In genomic region chr1:51484591-51484990, GRCh38 we compare ENCODE assay signal across 23 cellular contexts. TPM values are rescaled to one million over a fixed set of nuclear protein-coding genes. Genes with fewer than 3 reads are reported as not detected.
DNase-seq lines count a peak whose midpoint lies in the region; ATAC-seq and TF ChIP-seq lines count a peak whose summit lies in the region.
"Had no signal": no experiment of that assay in that cellular context is flagged by ENCODE, and none has a peak within 500 bp of the region (broad histone marks: within the 10 kb centered on the region; RNA-seq: fewer than 3 reads in every experiment).

No MANE protein-coding gene starts in this region.

- H3K4me1 ChIP-seq in osteoblast (ENCODE audit: insufficient read depth, low read length), result peaks cover 8% of the 10 kb centered on the region
- H3K4me1 ChIP-seq: uterus had no signal

- no peak overlapping the region for H2AFZ ChIP-seq in osteoblast (ENCODE audit: low read length)

- peaks cover 10% of the 10 kb centered on the region for H4K20me1 ChIP-seq in osteoblast (ENCODE audit: insufficient read depth, low read length)

- peaks cover 56% of the 10 kb centered on the region for H3K79me2 ChIP-seq in osteoblast (ENCODE audit: insufficient read depth, low read length)

- no peaks in the 10 kb centered on the region for H3K9me3 ChIP-seq in osteoblast (ENCODE audit: low read depth, low read length)
- H3K9me3 ChIP-seq: body of pancreas, left ventricle myocardium inferior, uterus had no signal

- no peaks in the 10 kb centered on the region for H3K27me3 ChIP-seq in osteoblast (ENCODE audit: insufficient read depth, low read length)
- H3K27me3 ChIP-seq: body of pancreas, uterus had no signal

- H3K27ac ChIP-seq in epithelial cell of prostate (no peak overlapping the region), osteoblast (ENCODE audit: low read depth, low read length) (no peak overlapping the region)
- H3K27ac ChIP-seq: body of pancreas, left ventricle myocardium inferior, uterus, WERI-Rb-1 had no signal

- H3K4me3 ChIP-seq in osteoblast (ENCODE audit: insufficient read depth, low read length), result no peak overlapping the region
- H3K4me3 ChIP-seq: body of pancreas, left ventricle myocardium inferior, uterus had no signal

- H3K36me3 ChIP-seq in osteoblast (ENCODE audit: insufficient read depth, low read length), result no peaks in the 10 kb centered on the region
- H3K36me3 ChIP-seq: uterus had no signal

- TF ChIP-seq CTCF in osteoblast (IDR thresholded peaks at IDR 0.05; ENCODE audit: extremely low read depth, low read depth, low read length), result no peak

- DNase-seq in EH (ENCODE audit: low read depth) (peak; percentile 52), M059J (ENCODE audit: low read depth) (peak; percentile 63), epithelial cell of prostate (ENCODE audit: low read depth, low spot score) (peak; percentile 14), osteoblast (ENCODE audit: insufficient read length, low spot score, missing footprints) (peak; percentile 37), COLO668 (lab: John Stamatoyannopoulos, UW; ENCODE audit: unreplicated experiment) (no peak)
- no peak for DNase-seq in stimulated activated CD4-positive, alpha-beta T cell treated with anti-CD3 and anti-CD28 coated beads, Interleukin-12 subunit alpha, Interleukin-12 subunit beta, amount 100 ng/mL, for 4 hours
- no peak for DNase-seq in activated CD4-positive, alpha-beta T cell treated with anti-CD3 and anti-CD28 coated beads for 4 hours
- DNase-seq: activated CD4-positive, alpha-beta T cell treated with anti-CD3 and anti-CD28 coated beads, Interleukin-2, amount 50 U/mL, for 1 hour; body of pancreas; effector memory CD4-positive, alpha-beta T cell; glutamatergic neuron; left ventricle myocardium inferior; NCI-H1105 treated with DMSO at 0.1 percent for 48 hours; NCI-H2081 treated with DMSO at 0.1 percent for 48 hours; NCI-H510A; nephron progenitor cell; NK-92 treated with Interleukin-12 subunit alpha and Interleukin-12 subunit beta, amount 100 ng/mL, for 24 hours; RPMI8226; stimulated activated CD4-positive, alpha-beta T cell treated with anti-CD3 and anti-CD28 coated beads, Interleukin-1b, Interleukin-23, amount 100 ng/mL, for 48 hours; T-helper 2 cell; uterus; WERI-Rb-1 had no signal

- no peak overlapping the region for H3K4me2 ChIP-seq in osteoblast (ENCODE audit: insufficient read depth, low read length)

- ATAC-seq in GM18909 (IDR thresholded peaks at IDR 0.05; ENCODE audit: poor library complexity, unreplicated experiment), result no peak
- ATAC-seq: body of pancreas had no signal

RNA-seq across cellular contexts. Expression of gene EPS15, which starts 34.5 kb away (rescaled TPM):
- total RNA-seq in M059J (2014; rRNA removed; shearing (Covaris generic)), result 28.0 and 46.1 TPM in 2 replicates
- 79.9 and 82.2 TPM in 2 replicates for total RNA-seq in osteoblast

Comparison
In these comparisons a context has a peak if more than half of its experiments do, and no peak if none do; other contexts are left out.
1. DNase-seq: peak in EH (single experiment), M059J (single experiment), epithelial cell of prostate (single experiment) and osteoblast (single experiment); none in stimulated activated CD4-positive, alpha-beta T cell treated with anti-CD3 and anti-CD28 coated beads, Interleukin-12 subunit alpha, Interleukin-12 subunit beta, amount 100 ng/mL, for 4 hours (single experiment), COLO668 (single experiment) and activated CD4-positive, alpha-beta T cell treated with anti-CD3 and anti-CD28 coated beads for 4 hours (0 of 2).